Comparison of ENCODE assay signal across 19 cellular contexts in the genomic region with DNA sequence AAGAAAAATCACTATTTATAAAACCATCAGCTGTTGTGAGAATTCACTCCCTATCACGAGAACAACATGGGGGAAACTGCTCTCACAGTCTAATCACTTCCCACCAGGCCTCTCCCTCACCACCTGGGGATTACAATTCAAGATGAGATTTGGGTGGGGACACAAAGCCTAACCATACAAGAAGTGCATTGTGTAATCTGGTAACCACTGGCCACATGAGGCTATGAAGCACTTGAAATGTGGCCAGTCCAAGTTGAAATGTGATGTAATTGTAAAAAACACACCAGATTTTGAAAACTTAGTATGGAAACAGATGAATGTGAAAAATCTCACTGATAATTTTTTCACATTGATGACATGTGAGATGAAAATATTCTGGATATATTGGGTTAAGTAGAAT.
"Had no signal": no experiment of that assay in that cellular context is flagged by ENCODE, and none has a peak within 500 bp of the region (broad histone marks: within the 10 kb centered on the region; RNA-seq: fewer than 3 reads in every experiment).

No MANE protein-coding gene starts in this region.

- H3K27me3 ChIP-seq: heart left ventricle, thyroid gland, upper lobe of right lung had no signal

- ATAC-seq: heart left ventricle, left cardiac atrium, upper lobe of right lung had no signal

- H3K9me3 ChIP-seq: heart left ventricle, thyroid gland, upper lobe of right lung had no signal

- H3K27ac ChIP-seq: heart left ventricle, thyroid gland, upper lobe of right lung had no signal

- DNase-seq: activated B cell treated with CpG ODN at 0.5 μM for 24 hours; activated CD4-positive, alpha-beta T cell treated with anti-CD3 and anti-CD28 coated beads for 36 hours; activated CD4-positive, alpha-beta T cell treated with anti-CD3 and anti-CD28 coated beads, Interleukin-2, amount 50 U/mL, for 4 hours; activated CD8-positive, alpha-beta memory T cell treated with anti-CD3 and anti-CD28 coated beads for 24 hours; activated CD8-positive, alpha-beta memory T cell treated with anti-CD3 and anti-CD28 coated beads, Interleukin-2, amount 50 U/mL, for 4 hours; activated naive CD4-positive, alpha-beta T cell treated with Interleukin-2 at 50 U/mL for 16 hours; activated naive CD8-positive, alpha-beta T cell treated with anti-CD3 and anti-CD28 coated beads for 36 hours; activated T-cell treated with anti-CD3 and anti-CD28 coated beads, Interleukin-2, amount 50 U/mL, for 24 hours; effector memory CD4-positive, alpha-beta T cell; heart left ventricle; islet precursor cell; left cardiac atrium; posterior cingulate gyrus; stimulated activated CD4-positive, alpha-beta T cell treated with anti-CD3 and anti-CD28 coated beads, Interleukin-4, amount 100 ng/mL, for 24 hours; stimulated activated naive CD4-positive, alpha-beta T cell treated with Interleukin-2 at 50 U/mL for 16 hours; substantia nigra; T1000; thyroid gland; upper lobe of right lung had no signal

- H3K36me3 ChIP-seq: heart left ventricle, thyroid gland, upper lobe of right lung had no signal

- H3K4me1 ChIP-seq: thyroid gland, upper lobe of right lung had no signal

- H3K4me3 ChIP-seq: heart left ventricle, thyroid gland, upper lobe of right lung had no signal
